Comparison of ENCODE assay signal across 12 cellular contexts in genomic region chr17:68489919-68490318, GRCh38.
"Had no signal": no experiment of that assay in that cellular context is flagged by ENCODE, and none has a peak within 500 bp of the region (broad histone marks: within the 10 kb centered on the region; RNA-seq: fewer than 3 reads in every experiment).

No MANE protein-coding gene starts in this region.

- H3K9me3 ChIP-seq: sigmoid colon, thyroid gland had no signal

- H3K36me3 Mint-ChIP-seq: natural killer cell had no signal

- H3K4me1 Mint-ChIP-seq: endodermal cell had no signal

- DNase-seq: activated naive CD4-positive, alpha-beta T cell treated with anti-CD3 and anti-CD28 coated beads for 36 hours; activated naive CD8-positive, alpha-beta T cell treated with anti-CD3 and anti-CD28 coated beads, Interleukin-2, amount 50 U/mL, for 24 hours; dorsolateral prefrontal cortex; endodermal cell; mesendoderm; natural killer cell; nucleus accumbens; sigmoid colon; stimulated activated CD4-positive, alpha-beta T cell treated with anti-CD3 and anti-CD28 coated beads, Interleukin-1b, Interleukin-23, amount 100 ng/mL, for 48 hours; thyroid gland had no signal

- ATAC-seq: activated CD4-positive, CD25-positive, alpha-beta regulatory T cell treated with anti-CD3 and anti-CD28 coated beads, Interleukin-2, amount 50 U/mL, for 24 hours; activated naive CD8-positive, alpha-beta T cell treated with anti-CD3 and anti-CD28 coated beads, Interleukin-2, amount 50 U/mL, for 24 hours; activated T-helper 17 cell treated with anti-CD3 and anti-CD28 coated beads, Interleukin-2, amount 50 U/mL, for 72 hours; natural killer cell had no signal

- H3K9me3 Mint-ChIP-seq: activated naive CD4-positive, alpha-beta T cell treated with anti-CD3 and anti-CD28 coated beads for 36 hours; activated naive CD8-positive, alpha-beta T cell treated with anti-CD3 and anti-CD28 coated beads, Interleukin-2, amount 50 U/mL, for 24 hours; activated T-helper 17 cell treated with anti-CD3 and anti-CD28 coated beads, Interleukin-2, amount 50 U/mL, for 72 hours; endodermal cell; natural killer cell had no signal

- H3K27ac Mint-ChIP-seq: activated naive CD4-positive, alpha-beta T cell treated with anti-CD3 and anti-CD28 coated beads for 36 hours; activated naive CD8-positive, alpha-beta T cell treated with anti-CD3 and anti-CD28 coated beads, Interleukin-2, amount 50 U/mL, for 24 hours; activated T-helper 17 cell treated with anti-CD3 and anti-CD28 coated beads, Interleukin-2, amount 50 U/mL, for 72 hours; endodermal cell; natural killer cell had no signal

- H3K27me3 Mint-ChIP-seq: activated T-helper 17 cell treated with anti-CD3 and anti-CD28 coated beads, Interleukin-2, amount 50 U/mL, for 72 hours had no signal

- H3K4me3 ChIP-seq: dorsolateral prefrontal cortex, sigmoid colon, thyroid gland had no signal

- H3K36me3 ChIP-seq: sigmoid colon, thyroid gland had no signal

- H3K27me3 ChIP-seq: dorsolateral prefrontal cortex, thyroid gland had no signal

- H3K27ac ChIP-seq: dorsolateral prefrontal cortex, thyroid gland had no signal

- H3K4me3 Mint-ChIP-seq: activated naive CD4-positive, alpha-beta T cell treated with anti-CD3 and anti-CD28 coated beads for 36 hours; activated naive CD8-positive, alpha-beta T cell treated with anti-CD3 and anti-CD28 coated beads, Interleukin-2, amount 50 U/mL, for 24 hours; activated T-helper 17 cell treated with anti-CD3 and anti-CD28 coated beads, Interleukin-2, amount 50 U/mL, for 72 hours; endodermal cell; natural killer cell had no signal
